ENCODE assay signal across 18 cellular contexts in genomic region chr7:94975316-94975715, GRCh38.
A peak's percentile ranks its signal among the peaks of the same experiment; 100 is the strongest.
DNase-seq lines count a peak whose midpoint lies in the region; ATAC-seq and TF ChIP-seq lines count a peak whose summit lies in the region.
"Had no signal": no experiment of that assay in that cellular context is flagged by ENCODE, and none has a peak within 500 bp of the region (broad histone marks: within the 10 kb centered on the region; RNA-seq: fewer than 3 reads in every experiment).

No MANE protein-coding gene starts in this region.

- DNase-seq in DMS 273 (lab: John Stamatoyannopoulos, UW; ENCODE audit: unreplicated experiment) = peak; percentile 16
- no peak for DNase-seq in DMS 273 treated with DMSO at 0.1 percent for 48 hours (lab: John Stamatoyannopoulos, UW)
- DNase-seq in adipocyte (ENCODE audit: low read depth) = peak; percentile 30
- peak; percentile 16 for DNase-seq in fibroblast of the aortic adventitia (ENCODE audit: low read depth)
- no peak for DNase-seq in sigmoid colon
- no peak for DNase-seq in ovary
- DNase-seq: activated CD4-positive, alpha-beta T cell treated with anti-CD3 and anti-CD28 coated beads for 48 hours; activated naive CD4-positive, alpha-beta T cell treated with anti-CD3 and anti-CD28 coated beads, Interleukin-2, amount 10 ng/mL, durations not matched to agents 7 days and 5 days; CD8-positive, alpha-beta T cell; effector CD8-positive, alpha-beta T cell; NCI-H1417 treated with DMSO at 0.1 percent for 48 hours; SIG-M5; T1000; thyroid gland had no signal

- H3K9me3 ChIP-seq in adipocyte (ENCODE audit: control insufficient read depth, low read length) (no peaks in the 10 kb centered on the region), sigmoid colon (no peaks in the 10 kb centered on the region), ovary (no peaks in the 10 kb centered on the region)
- H3K9me3 ChIP-seq: thyroid gland had no signal

- ATAC-seq in GM18520 (IDR thresholded peaks at IDR 0.05; ENCODE audit: unreplicated experiment) (no peak), GM19324 (IDR thresholded peaks at IDR 0.05; ENCODE audit: low FRiP score, unreplicated experiment) (no peak)
- ATAC-seq: CD8-positive, alpha-beta T cell had no signal

- no peak overlapping the region for H3K4me3 ChIP-seq in adipocyte (ENCODE audit: low read length)
- H3K4me3 ChIP-seq in fibroblast of the aortic adventitia (ENCODE audit: low read depth, low read length) = no peak overlapping the region
- H3K4me3 ChIP-seq in sigmoid colon = no peak overlapping the region
- no peak overlapping the region for H3K4me3 ChIP-seq in ovary
- H3K4me3 ChIP-seq: thyroid gland had no signal

- H3K27me3 ChIP-seq in adipocyte (replicated peaks; ENCODE audit: control insufficient read depth, insufficient read depth, low read length) = no peaks in the 10 kb centered on the region
- no peaks in the 10 kb centered on the region for H3K27me3 ChIP-seq in sigmoid colon
- H3K27me3 ChIP-seq in ovary = no peaks in the 10 kb centered on the region
- H3K27me3 ChIP-seq: thyroid gland had no signal

- peaks cover 36% of the 10 kb centered on the region for H3K4me1 ChIP-seq in adipocyte (ENCODE audit: control insufficient read depth, insufficient read depth, low read length)
- H3K4me1 ChIP-seq in sigmoid colon = peaks cover 0 to 62% (median 39%) of the 10 kb centered on the region in 4 donors
- H3K4me1 ChIP-seq in ovary (ENCODE audit: insufficient read depth) = peaks cover 5% of the 10 kb centered on the region

- H3K36me3 ChIP-seq in adipocyte (ENCODE audit: control insufficient read depth, insufficient read depth, low read length, severe bottlenecking) (no peaks in the 10 kb centered on the region), sigmoid colon (no peaks in the 10 kb centered on the region), ovary (no peaks in the 10 kb centered on the region)
- H3K36me3 ChIP-seq: thyroid gland had no signal

- TF ChIP-seq CTCF in fibroblast of the aortic adventitia (IDR thresholded peaks at IDR 0.05; ENCODE audit: insufficient read depth, low read length) (no peak), sigmoid colon (IDR thresholded peaks at IDR 0.05) (no peak), ovary (IDR thresholded peaks at IDR 0.05) (no peak)

- H3K27ac ChIP-seq in sigmoid colon = peak overlapping the region in 3 of 4 donors; percentile 16 to 50 (median 34)
- H3K27ac ChIP-seq in ovary = no peak overlapping the region
- H3K27ac ChIP-seq: 22Rv1, KMS-11, thyroid gland had no signal

- TF ChIP-seq EP300 in sigmoid colon (IDR thresholded peaks at IDR 0.05) = no peak
- TF ChIP-seq EP300 in ovary (IDR thresholded peaks at IDR 0.05) = no peak

- intact Hi-C loops in sigmoid colon (cut with DNase I) (loop anchor here (5.0 kb wide), 1 partner anchor 68 kb away; the partner anchor contains the start of gene PPP1R9A), ovary (cut with DNase I) (no loop called here)

- TF ChIP-seq POLR2A in sigmoid colon (IDR thresholded peaks at IDR 0.05) (no peak), ovary (IDR thresholded peaks at IDR 0.05) (no peak)

- H3K9ac ChIP-seq in adipocyte (ENCODE audit: low read length) = peak overlapping the region; percentile 28
- H3K9ac ChIP-seq: KMS-11 had no signal

Comparison
In these comparisons a context has a peak if more than half of its experiments do, and no peak if none do; other contexts are left out.
1. DNase-seq: peak in DMS 273 (single experiment), adipocyte (single experiment) and fibroblast of the aortic adventitia (single experiment); none in DMS 273 treated with DMSO at 0.1 percent for 48 hours (single experiment), sigmoid colon (single experiment) and ovary (0 of 5).
2. H3K27ac ChIP-seq: peak in sigmoid colon (3 of 4); none in ovary (0 of 2).